ENCODE assay signal across 19 cellular contexts in genomic region chr17:49036270-49036626, GRCh38. TPM values are rescaled to one million over a fixed set of nuclear protein-coding genes. Genes with fewer than 3 reads are reported as not detected.
DNase-seq lines count a peak whose midpoint lies in the region; ATAC-seq and TF ChIP-seq lines count a peak whose summit lies in the region.
"Had no signal": no experiment of that assay in that cellular context is flagged by ENCODE, and none has a peak within 500 bp of the region (broad histone marks: within the 10 kb centered on the region; RNA-seq: fewer than 3 reads in every experiment).

No MANE protein-coding gene starts in this region.

- no peak overlapping the region for H3K9ac ChIP-seq in GM23248
- H3K9ac ChIP-seq in neuronal stem cell (ENCODE audit: low read depth, low read length, poor library complexity), result no peak overlapping the region

- in situ Hi-C loops in GM23248 (cut with MboI), result loop anchor here (10.0 kb wide), 1 partner anchor 221 kb away; the partner anchor contains the start of gene TTLL6

- no peaks in the 10 kb centered on the region for H3F3A ChIP-seq in GM23248 (ENCODE audit: insufficient read depth)

- no peaks in the 10 kb centered on the region for H3K27me3 Mint-ChIP-seq in glutamatergic neuron (ENCODE audit: unreplicated experiment)

- peaks cover 8% of the 10 kb centered on the region for H3K4me1 Mint-ChIP-seq in glutamatergic neuron (ENCODE audit: low read depth, unreplicated experiment)

- H4K91ac ChIP-seq in neuronal stem cell (ENCODE audit: low read depth, low read length, poor library complexity), result no peak overlapping the region

- no peak overlapping the region for H3K18ac ChIP-seq in neuronal stem cell (ENCODE audit: low read length)

- H4K8ac ChIP-seq in neuronal stem cell (ENCODE audit: low read depth, low read length), result no peak overlapping the region

- H3K4me1 ChIP-seq in GM23248 (ENCODE audit: insufficient read depth), result no peaks in the 10 kb centered on the region
- peaks cover 0 to 5% of the 10 kb centered on the region in 2 donors for H3K4me1 ChIP-seq in neuronal stem cell (ENCODE audit: control insufficient read depth in 2 of 2, insufficient read depth in 1 of 2, low read depth in 1 of 2, low read length in 2 of 2)
- H3K4me1 ChIP-seq: breast epithelium, pancreas had no signal

- H3K14ac ChIP-seq in neuronal stem cell (ENCODE audit: low read length), result no peak overlapping the region

- H3K9me3 ChIP-seq in GM23248 (ENCODE audit: low read depth) (no peaks in the 10 kb centered on the region), neuronal stem cell (replicated peaks in 1 of 2; ENCODE audit: control insufficient read depth in 2 of 2, insufficient read depth in 1 of 2, low read depth in 1 of 2, low read length in 2 of 2) (no peaks in the 10 kb centered on the region)
- H3K9me3 ChIP-seq: breast epithelium, pancreas had no signal

- WGBS in GM23248 (ENCODE audit: low coverage in 1 of 2, low lambda C conversion rate in 2 of 2, missing lambda C conversion rate in 2 of 2), 2 experiments, result 80 to 81% methylated on average over 13 of the region's 13 CpGs
- WGBS in neuronal stem cell (ENCODE audit: extremely low coverage in 2 of 2, insufficient read length in 2 of 2, insufficient replicate concordance in 1 of 2), 2 donors, result 100% methylated on average over 2 of the region's 13 CpGs; no CpG with 5 or more reads in 1 of the 2 donors

- H3K27ac Mint-ChIP-seq in glutamatergic neuron (ENCODE audit: unreplicated experiment), result no peak overlapping the region
- H3K27ac Mint-ChIP-seq: activated CD4-positive, alpha-beta T cell treated with anti-CD3 and anti-CD28 coated beads, Interleukin-2, amount 10 ng/mL, durations not matched to agents 7 days and 5 days; activated naive CD4-positive, alpha-beta T cell treated with anti-CD3 and anti-CD28 coated beads for 36 hours; dendritic cell treated with granulocyte-macrophage colony-stimulating factor and Interleukin-4, amounts not matched to agents 40 ng/mL and 50 ng/mL, for 4 days had no signal

- H2BK120ac ChIP-seq in neuronal stem cell (ENCODE audit: low read depth, low read length), result no peak overlapping the region

- TF ChIP-seq CTCF in 22Rv1 (IDR thresholded peaks at IDR 0.05), result peak; percentile 37
- peak; percentile 69 for TF ChIP-seq CTCF in VCaP (conservative IDR thresholded peaks at IDR 0.05)
- TF ChIP-seq CTCF in glutamatergic neuron (IDR thresholded peaks at IDR 0.05; ENCODE audit: partially characterized antibody, unreplicated experiment), result peak; percentile 25

- H3K79me1 ChIP-seq in neuronal stem cell (ENCODE audit: low read depth, low read length), result peaks cover 15% of the 10 kb centered on the region

- no peak overlapping the region for H3K4ac ChIP-seq in neuronal stem cell (ENCODE audit: low read length)

- no peak for DNase-seq in GM23248
- no peak for DNase-seq in glutamatergic neuron
- DNase-seq in neuronal stem cell (ENCODE audit: low spot score), result no peak
- DNase-seq in GM19240 (ENCODE audit: insufficient read length, low spot score), result no peak
- DNase-seq: amniotic stem cell; C1 segment of cervical spinal cord; stimulated activated naive CD4-positive, alpha-beta T cell treated with Interleukin-2 at 50 U/mL for 16 hours had no signal

- H2AFZ ChIP-seq in GM23248 (no peak overlapping the region), neuronal stem cell (ENCODE audit: low read length) (no peak overlapping the region)

- no peak overlapping the region for H3K23ac ChIP-seq in neuronal stem cell (ENCODE audit: low read depth, low read length, poor library complexity)

- no peaks in the 10 kb centered on the region for H3K9me3 Mint-ChIP-seq in glutamatergic neuron (ENCODE audit: unreplicated experiment)
- H3K9me3 Mint-ChIP-seq: activated CD4-positive, alpha-beta T cell treated with anti-CD3 and anti-CD28 coated beads, Interleukin-2, amount 10 ng/mL, durations not matched to agents 7 days and 5 days had no signal

- ATAC-seq in HG03025 (IDR thresholded peaks at IDR 0.05; ENCODE audit: low FRiP score, unreplicated experiment) (no peak), GM21423 (IDR thresholded peaks at IDR 0.05; ENCODE audit: unreplicated experiment) (no peak)

- H2BK12ac ChIP-seq in neuronal stem cell (ENCODE audit: low read length), result no peak overlapping the region

- no peaks in the 10 kb centered on the region; the same call in 1 of the 2 replicates for H3K79me2 ChIP-seq in GM23248 (ENCODE audit: insufficient read depth)

- peak overlapping the region; percentile 68; the same call in 1 of the 2 replicates for H3K4me3 ChIP-seq in GM23248
- H3K4me3 ChIP-seq in neuronal stem cell (ENCODE audit: low read length in 2 of 2), result no peak overlapping the region
- H3K4me3 ChIP-seq: GM12878 had no signal

- H3K36me3 Mint-ChIP-seq in glutamatergic neuron (ENCODE audit: unreplicated experiment), result no peaks in the 10 kb centered on the region

- H2AK5ac ChIP-seq in neuronal stem cell (ENCODE audit: low read depth, low read length), result no peak overlapping the region

- H3K36me3 ChIP-seq in GM23248 (ENCODE audit: low read depth) (no peaks in the 10 kb centered on the region), neuronal stem cell (replicated peaks in 1 of 2; ENCODE audit: control insufficient read depth in 2 of 2, insufficient read depth in 2 of 2, low read length in 2 of 2) (peaks cover 42 to 97% of the 10 kb centered on the region in 2 donors)
- H3K36me3 ChIP-seq: breast epithelium, pancreas had no signal

- no peaks in the 10 kb centered on the region for H4K20me1 ChIP-seq in GM23248 (ENCODE audit: insufficient read depth)

- H3K9me2 ChIP-seq in GM23248 (ENCODE audit: insufficient read depth), result no peaks in the 10 kb centered on the region

- no peaks in the 10 kb centered on the region for H3K27me3 ChIP-seq in GM23248 (replicated peaks; ENCODE audit: insufficient read depth)
- no peaks in the 10 kb centered on the region for H3K27me3 ChIP-seq in neuronal stem cell (ENCODE audit: control insufficient read depth in 3 of 3, insufficient read depth in 3 of 3, low read depth in 1 of 3, low read length in 3 of 3)

- peak overlapping the region; percentile 49 for H3K27ac ChIP-seq in 22Rv1
- no peak overlapping the region for H3K27ac ChIP-seq in GM23248
- H3K27ac ChIP-seq in VCaP, result no peak overlapping the region
- no peak overlapping the region for H3K27ac ChIP-seq in neuronal stem cell (replicated peaks; ENCODE audit: low read length)
- H3K27ac ChIP-seq: pancreas, WERI-Rb-1 had no signal

- H2BK15ac ChIP-seq in neuronal stem cell (ENCODE audit: low read length), result no peak overlapping the region

- no peak overlapping the region for H3K4me2 ChIP-seq in GM23248 (ENCODE audit: unreplicated experiment)
- no peak overlapping the region for H3K4me2 ChIP-seq in neuronal stem cell (ENCODE audit: insufficient read depth, low read length, poor library complexity, severe bottlenecking)

- H2BK5ac ChIP-seq in neuronal stem cell (ENCODE audit: low read length), result no peak overlapping the region

- H3K4me3 Mint-ChIP-seq in glutamatergic neuron (ENCODE audit: unreplicated experiment), result no peak overlapping the region
- H3K4me3 Mint-ChIP-seq: activated CD4-positive, alpha-beta T cell treated with anti-CD3 and anti-CD28 coated beads, Interleukin-2, amount 10 ng/mL, durations not matched to agents 7 days and 5 days; activated naive CD4-positive, alpha-beta T cell treated with anti-CD3 and anti-CD28 coated beads for 36 hours; dendritic cell treated with granulocyte-macrophage colony-stimulating factor and Interleukin-4, amounts not matched to agents 40 ng/mL and 50 ng/mL, for 4 days had no signal

RNA-seq across cellular contexts. Expression of gene IGF2BP1, which starts 39.1 kb away (rescaled TPM):
- total RNA-seq in GM23248 (2014; rRNA removed; shearing (Covaris generic)), result 4.3 and 5.7 TPM in 2 replicates
- 5.6 and 8.1 TPM in 2 replicates for polyA plus RNA-seq in GM23248 (2016; fragmentation: Nextera tagmentation; extraction: Ambion mirVana)
- total RNA-seq in glutamatergic neuron (ENCODE audit: unreplicated experiment), result 260 TPM
- polyA plus RNA-seq in neuronal stem cell (2013, experiment 1 of 2), result 77.2 TPM
- polyA plus RNA-seq in neuronal stem cell (2013, experiment 2 of 2), result 84.4 TPM
- total RNA-seq: breast epithelium, right cardiac atrium had no signal
- polyA plus RNA-seq: right cardiac atrium had no signal

Comparison
In these comparisons a context has a peak if more than half of its experiments do, and no peak if none do; other contexts are left out.
1. RNA of gene IGF2BP1, which starts 39.1 kb away (total RNA-seq): 260 TPM in glutamatergic neuron (single experiment); 4.3 to 5.7 TPM in GM23248; every median in the first group is over 10 times any median in the second.
2. Peak in every context shown above with its lines, with median percentiles within 50 percentile points of each other: CTCF ChIP-seq.